17 cellular contexts compared by ENCODE assay signal in the genomic region with DNA sequence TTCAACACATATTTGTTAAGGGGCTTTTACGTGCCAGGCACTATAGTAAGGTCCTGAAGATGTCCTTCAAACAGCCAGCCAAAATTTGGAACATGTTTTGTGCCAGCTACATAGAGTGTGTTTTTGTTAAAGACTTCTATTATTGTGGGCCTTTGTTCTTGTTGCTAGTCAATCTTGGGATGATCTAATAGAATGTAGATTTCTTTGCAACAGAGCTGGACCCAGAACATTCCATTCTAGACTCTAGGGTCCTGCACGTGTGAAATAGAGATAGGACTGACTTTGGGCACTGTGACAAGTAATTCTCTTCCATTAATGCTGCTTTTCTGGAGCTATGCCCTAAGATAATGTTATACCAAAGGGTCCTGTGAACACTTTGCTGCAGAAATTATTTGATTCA.
"Had no signal": no experiment of that assay in that cellular context is flagged by ENCODE, and none has a peak within 500 bp of the region (broad histone marks: within the 10 kb centered on the region; RNA-seq: fewer than 3 reads in every experiment).

No MANE protein-coding gene starts in this region.

- H3K36me3 ChIP-seq: cardiac muscle cell, esophagus muscularis mucosa, lower lobe of right lung, neural progenitor cell, transverse colon had no signal

- H3K9ac ChIP-seq: neural progenitor cell, parathyroid adenoma had no signal

- DNase-seq: activated CD4-positive, alpha-beta T cell treated with anti-CD3 and anti-CD28 coated beads, Interleukin-2, amount 50 U/mL, for 4 hours; activated CD4-positive, CD25-positive, alpha-beta regulatory T cell treated with anti-CD3 and anti-CD28 coated beads, Interleukin-2, amount 50 U/mL, for 72 hours; activated naive CD4-positive, alpha-beta T cell treated with Interleukin-2 at 50 U/mL for 16 hours; activated T-cell treated with anti-CD3 and anti-CD28 coated beads for 4 hours; aorta; foreskin fibroblast; hypothalamus; lower lobe of right lung; stimulated activated CD4-positive, alpha-beta T cell treated with anti-CD3 and anti-CD28 coated beads, Interleukin-4, amount 100 ng/mL, for 24 hours; stimulated activated naive CD4-positive, alpha-beta T cell; substantia nigra; transverse colon had no signal

- H3K4me2 ChIP-seq: neural progenitor cell had no signal

- H3K79me2 ChIP-seq: parathyroid adenoma had no signal

- H3K9me3 ChIP-seq: esophagus muscularis mucosa, lower lobe of right lung, transverse colon had no signal

- H3K4me1 ChIP-seq: neural progenitor cell had no signal

- H3K4me3 ChIP-seq: cardiac muscle cell, esophagus muscularis mucosa, lower lobe of right lung, neural progenitor cell, skin epidermis, transverse colon had no signal

- H2AFZ ChIP-seq: neural progenitor cell, parathyroid adenoma had no signal

- ATAC-seq: lower lobe of right lung had no signal

- H3K27me3 ChIP-seq: cardiac muscle cell, esophagus muscularis mucosa, neural progenitor cell, transverse colon had no signal

- H3K27ac ChIP-seq: cardiac muscle cell, esophagus muscularis mucosa, lower lobe of right lung, neural progenitor cell, parathyroid adenoma, skin epidermis, transverse colon had no signal
